1 cellular context compared by ENCODE assay signal in the genomic region with DNA sequence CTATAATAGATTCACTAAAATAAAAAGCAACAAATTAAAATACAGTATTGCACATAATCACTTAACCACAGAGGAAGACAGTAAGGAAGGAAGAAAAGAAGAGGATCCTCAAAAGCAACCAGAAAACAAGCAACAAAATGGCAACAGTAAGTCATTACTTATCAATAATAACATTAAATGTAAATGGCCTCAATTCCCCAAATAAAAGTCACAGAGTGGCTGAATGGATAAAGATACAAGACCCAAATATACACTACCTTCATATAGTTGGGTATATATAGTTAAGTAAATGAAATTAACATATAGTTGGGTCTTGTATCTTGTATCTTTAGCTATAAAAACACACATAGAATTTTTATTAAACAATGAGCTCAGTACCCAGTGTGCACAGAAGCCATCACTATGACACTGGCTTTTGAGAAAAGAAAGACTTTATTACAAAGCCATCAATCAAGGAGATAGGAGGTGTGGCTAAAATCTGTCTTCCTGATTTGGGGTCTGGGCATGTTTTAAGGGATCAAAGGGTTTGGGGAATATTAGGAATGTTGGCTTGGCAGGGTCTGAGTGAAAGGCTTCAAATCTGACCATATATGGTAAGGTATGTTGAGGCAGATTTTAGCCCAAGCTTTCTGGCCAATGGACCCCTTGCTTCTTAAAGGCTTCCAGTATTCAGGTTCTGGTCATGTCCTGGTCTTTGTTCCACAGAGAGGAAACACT.
TF ChIP-seq lines count a peak whose summit lies in the region.

No MANE protein-coding gene starts in this region.

TF ChIP-seq in K562, 482 proteins besides CTCF, POLR2A, EP300 and RAD21 (continued from another document):
- no peak for TF ChIP-seq CBFA2T3 (IDR thresholded peaks at IDR 0.05)
- TF ChIP-seq TBP (optimal IDR thresholded peaks at IDR 0.05; ENCODE audit: low read depth, low read length): no peak
- no peak for TF ChIP-seq ZNF589 (CRISPR knock-in tag; IDR thresholded peaks at IDR 0.05; ENCODE audit: low read depth)
- TF ChIP-seq SRF (CRISPR knock-in tag; IDR thresholded peaks at IDR 0.05): peak in 1 of 2 experiments; percentile 76; a peak in 1 of 4 replicates
- TF ChIP-seq, protein P1, sequence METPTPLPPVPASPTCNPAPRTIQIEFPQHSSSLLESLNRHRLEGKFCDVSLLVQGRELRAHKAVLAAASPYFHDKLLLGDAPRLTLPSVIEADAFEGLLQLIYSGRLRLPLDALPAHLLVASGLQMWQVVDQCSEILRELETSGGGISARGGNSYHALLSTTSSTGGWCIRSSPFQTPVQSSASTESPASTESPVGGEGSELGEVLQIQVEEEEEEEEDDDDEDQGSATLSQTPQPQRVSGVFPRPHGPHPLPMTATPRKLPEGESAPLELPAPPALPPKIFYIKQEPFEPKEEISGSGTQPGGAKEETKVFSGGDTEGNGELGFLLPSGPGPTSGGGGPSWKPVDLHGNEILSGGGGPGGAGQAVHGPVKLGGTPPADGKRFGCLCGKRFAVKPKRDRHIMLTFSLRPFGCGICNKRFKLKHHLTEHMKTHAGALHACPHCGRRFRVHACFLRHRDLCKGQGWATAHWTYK (CRISPR knock-in tag; IDR thresholded peaks at IDR 0.05): no peak
- no peak for TF ChIP-seq THAP12 (CRISPR knock-in tag; IDR thresholded peaks at IDR 0.05)
